In the genomic region with DNA sequence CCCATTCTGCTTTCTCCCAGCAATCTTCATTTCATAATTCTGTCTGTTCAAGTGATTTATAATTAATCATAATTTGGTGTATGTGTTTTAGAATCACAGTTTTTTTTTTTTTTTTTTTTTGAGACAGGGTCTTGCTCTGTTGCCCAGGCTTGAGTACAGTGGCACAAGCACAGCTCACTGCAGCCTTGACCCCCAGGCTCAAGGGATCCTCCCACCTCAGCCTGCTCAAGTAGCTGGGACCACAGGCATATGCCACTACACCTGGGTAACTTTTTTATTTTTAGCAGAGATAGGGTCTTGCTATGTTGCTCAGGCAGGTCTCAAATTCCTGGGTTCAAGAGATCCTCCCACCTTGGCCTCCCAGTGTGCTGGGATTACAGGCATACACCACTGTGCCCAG, we compare ENCODE assay signal across 33 cellular contexts. TPM values are rescaled to one million over a fixed set of nuclear protein-coding genes. Genes with fewer than 3 reads are reported as not detected.
"Had no signal": no experiment of that assay in that cellular context is flagged by ENCODE, and none has a peak within 500 bp of the region (broad histone marks: within the 10 kb centered on the region; RNA-seq: fewer than 3 reads in every experiment).

No MANE protein-coding gene starts in this region.

- H3K36me3 ChIP-seq: uterus had no signal

- H3K4me1 Mint-ChIP-seq: stimulated activated memory B cell treated with anti-CD40 and anti-IgM and Interleukin-4, amounts not matched to agents 10 μg/mL and 1 μg/mL and 100 μg/mL, for 72 hours; stimulated activated naive B cell treated with anti-CD40 and anti-IgM and Interleukin-4, amounts not matched to agents 10 μg/mL and 1 μg/mL and 100 μg/mL, for 72 hours; stimulated activated naive CD8-positive, alpha-beta T cell treated with anti-CD3 and anti-CD28 coated beads, Interleukin-15, amount 100 ng/mL, for 72 hours had no signal

- DNase-seq: stimulated activated CD4-positive, alpha-beta T cell treated with anti-CD3 and anti-CD28 coated beads, Interleukin-2, amount 100 ng/mL, for 48 hours; stimulated activated CD4-positive, alpha-beta T cell treated with anti-CD3 and anti-CD28 coated beads, Interleukin-4, amount 100 ng/mL, for 1 hour; stimulated activated CD4-positive, alpha-beta T cell treated with anti-CD3 and anti-CD28 coated beads, Interleukin-4, amount 100 ng/mL, for 24 hours; stimulated activated CD4-positive, alpha-beta T cell treated with anti-CD3 and anti-CD28 coated beads, Interleukin-4, amount 100 ng/mL, for 4 hours; stimulated activated CD8-positive, alpha-beta memory T cell treated with anti-CD3 and anti-CD28 coated beads, Interleukin-4, amount 100 ng/mL, for 48 hours; stimulated activated naive B cell treated with anti-CD40 and anti-IgM and Interleukin-4, amounts not matched to agents 10 μg/mL and 1 μg/mL and 100 μg/mL, for 72 hours; stimulated activated naive CD4-positive, alpha-beta T cell; stimulated activated naive CD4-positive, alpha-beta T cell treated with Interleukin-2 at 50 U/mL for 16 hours; stimulated activated naive CD8-positive, alpha-beta T cell treated with anti-CD3 and anti-CD28 coated beads, Interleukin-15, amount 100 ng/mL, for 72 hours; stimulated activated naive CD8-positive, alpha-beta T cell treated with anti-CD3 and anti-CD28 coated beads, Interleukin-15, Interleukin-2, amounts not matched to agents 100 U/mL and 50 U/mL, for 24 hours; stomach; substantia nigra; testis; thyroid gland; tibial artery; transverse colon; trophoblast cell; upper lobe of left lung; upper lobe of right lung; uterus had no signal

- H3K4me3 Mint-ChIP-seq: stimulated activated effector memory CD8-positive, alpha-beta T cell treated with anti-CD3 and anti-CD28 coated beads, Interleukin-12 subunit alpha, Interleukin-12 subunit beta, amount 100 ng/mL, for 72 hours; stimulated activated memory B cell treated with anti-CD40 and anti-IgM and Interleukin-4, amounts not matched to agents 10 μg/mL and 1 μg/mL and 100 μg/mL, for 72 hours; stimulated activated naive B cell treated with anti-CD40 and anti-IgM and Interleukin-4, amounts not matched to agents 10 μg/mL and 1 μg/mL and 100 μg/mL, for 72 hours; stimulated activated naive CD8-positive, alpha-beta T cell treated with anti-CD3 and anti-CD28 coated beads, Interleukin-15, amount 100 ng/mL, for 72 hours; stimulated activated naive CD8-positive, alpha-beta T cell treated with anti-CD3 and anti-CD28 coated beads, Interleukin-15, Interleukin-2, amounts not matched to agents 100 ng/mL and 50 ng/mL, for 24 hours; type B pancreatic cell had no signal

- H3K4me3 ChIP-seq: stomach, suprapubic skin, testis, thoracic aorta, thyroid gland, tibial artery, tibial nerve, transverse colon, upper lobe of left lung, upper lobe of right lung, uterus, vagina had no signal

- H3K27ac ChIP-seq: stomach, suprapubic skin, testis, thoracic aorta, thyroid gland, tibial artery, tibial nerve, transverse colon, upper lobe of left lung, upper lobe of right lung, uterus, vagina had no signal

- H3K9me3 Mint-ChIP-seq: stimulated activated effector memory CD8-positive, alpha-beta T cell treated with anti-CD3 and anti-CD28 coated beads, Interleukin-12 subunit alpha, Interleukin-12 subunit beta, amount 100 ng/mL, for 72 hours; stimulated activated memory B cell treated with anti-CD40 and anti-IgM and Interleukin-4, amounts not matched to agents 10 μg/mL and 1 μg/mL and 100 μg/mL, for 72 hours had no signal

- H3K27me3 ChIP-seq: stomach, suprapubic skin, testis, thyroid gland, tibial artery, tibial nerve, transverse colon, upper lobe of left lung, upper lobe of right lung, uterus, vagina had no signal

- H3K4me1 ChIP-seq: stomach, suprapubic skin, testis, thyroid gland, tibial artery, tibial nerve, transverse colon, upper lobe of left lung, upper lobe of right lung, uterus, vagina had no signal

- H3K27me3 Mint-ChIP-seq: stimulated activated memory B cell treated with anti-CD40 and anti-IgM and Interleukin-4, amounts not matched to agents 10 μg/mL and 1 μg/mL and 100 μg/mL, for 72 hours; stimulated activated naive B cell treated with anti-CD40 and anti-IgM and Interleukin-4, amounts not matched to agents 10 μg/mL and 1 μg/mL and 100 μg/mL, for 72 hours; stimulated activated naive CD8-positive, alpha-beta T cell treated with anti-CD3 and anti-CD28 coated beads, Interleukin-15, amount 100 ng/mL, for 72 hours; stimulated activated naive CD8-positive, alpha-beta T cell treated with anti-CD3 and anti-CD28 coated beads, Interleukin-15, Interleukin-2, amounts not matched to agents 100 ng/mL and 50 ng/mL, for 24 hours; type B pancreatic cell had no signal

- FAIRE-seq: urothelium cell line had no signal

- H3K27ac Mint-ChIP-seq: stimulated activated effector memory CD8-positive, alpha-beta T cell treated with anti-CD3 and anti-CD28 coated beads, Interleukin-12 subunit alpha, Interleukin-12 subunit beta, amount 100 ng/mL, for 72 hours; stimulated activated memory B cell treated with anti-CD40 and anti-IgM and Interleukin-4, amounts not matched to agents 10 μg/mL and 1 μg/mL and 100 μg/mL, for 72 hours; stimulated activated naive B cell treated with anti-CD40 and anti-IgM and Interleukin-4, amounts not matched to agents 10 μg/mL and 1 μg/mL and 100 μg/mL, for 72 hours; stimulated activated naive CD8-positive, alpha-beta T cell treated with anti-CD3 and anti-CD28 coated beads, Interleukin-15, amount 100 ng/mL, for 72 hours; stimulated activated naive CD8-positive, alpha-beta T cell treated with anti-CD3 and anti-CD28 coated beads, Interleukin-15, Interleukin-2, amounts not matched to agents 100 ng/mL and 50 ng/mL, for 24 hours; type B pancreatic cell had no signal

- ATAC-seq: stimulated activated effector memory CD8-positive, alpha-beta T cell treated with anti-CD3 and anti-CD28 coated beads, Interleukin-12 subunit alpha, Interleukin-12 subunit beta, amount 100 ng/mL, for 72 hours; stimulated activated memory B cell treated with anti-CD40 and anti-IgM and Interleukin-4, amounts not matched to agents 10 μg/mL and 1 μg/mL and 100 μg/mL, for 72 hours; stimulated activated naive B cell treated with anti-CD40 and anti-IgM and Interleukin-4, amounts not matched to agents 10 μg/mL and 1 μg/mL and 100 μg/mL, for 72 hours; stimulated activated naive CD8-positive, alpha-beta T cell treated with anti-CD3 and anti-CD28 coated beads, Interleukin-15, amount 100 ng/mL, for 72 hours; stimulated activated naive CD8-positive, alpha-beta T cell treated with anti-CD3 and anti-CD28 coated beads, Interleukin-15, Interleukin-2, amounts not matched to agents 100 U/mL and 50 U/mL, for 24 hours; upper lobe of right lung had no signal

- H3K9me3 ChIP-seq: stomach, suprapubic skin, testis, thoracic aorta, thyroid gland, tibial artery, tibial nerve, transverse colon, upper lobe of left lung, upper lobe of right lung, uterus, vagina had no signal

RNA-seq across cellular contexts. Expression of gene PLA2G12B, which starts 49.2 kb away (rescaled TPM):
- total RNA-seq: subcutaneous adipose tissue, suprapubic skin, temporal lobe, testis, thoracic aorta, thyroid gland, tibial nerve, ureter, urinary bladder, uterus, vagina had no signal
- polyA plus RNA-seq: stomach, urinary bladder had no signal
